Comparison of ENCODE assay signal across 9 cellular contexts in genomic region chr3:44468572-44469520, GRCh38. TPM values are rescaled to one million over a fixed set of nuclear protein-coding genes. Genes with fewer than 3 reads are reported as not detected.
DNase-seq lines count a peak whose midpoint lies in the region; TF ChIP-seq lines count a peak whose summit lies in the region.
"Had no signal": no experiment of that assay in that cellular context is flagged by ENCODE, and none has a peak within 500 bp of the region (broad histone marks: within the 10 kb centered on the region; RNA-seq: fewer than 3 reads in every experiment).

No MANE protein-coding gene starts in this region.

- DNase-seq in MG63 (peak; percentile 16), cardiac fibroblast (ENCODE audit: low read depth in 2 of 2) (peak; percentile 20 to 58), myocyte (ENCODE audit: low read depth) (peak; percentile 36), NAMALWA (ENCODE audit: low spot score) (no peak), SIG-M5 (lab: John Stamatoyannopoulos, UW) (no peak), NCI-H128 (lab: John Stamatoyannopoulos, UW; ENCODE audit: unreplicated experiment) (no peak)
- DNase-seq in stimulated activated naive CD4-positive, alpha-beta T cell treated with Interleukin-2 at 50 U/mL for 16 hours (lab: John Stamatoyannopoulos, UW) = no peak
- DNase-seq: NCI-H1694 had no signal

- H3K4me3 ChIP-seq in MG63 (no peak overlapping the region), cardiac fibroblast (replicated peaks in 1 of 2; ENCODE audit: low read depth in 2 of 2, low read length in 2 of 2) (no peak overlapping the region)

- no peak for TF ChIP-seq CTCF in C4-2B (conservative IDR thresholded peaks at IDR 0.05)
- no peak for TF ChIP-seq CTCF in cardiac fibroblast (IDR thresholded peaks at IDR 0.05; ENCODE audit: low read depth, low read length)

- no peaks in the 10 kb centered on the region for H3K27me3 ChIP-seq in MG63

- no peaks in the 10 kb centered on the region for H3K9me3 ChIP-seq in MG63

- peaks cover 4% of the 10 kb centered on the region for H3K36me3 ChIP-seq in MG63

- H3K27ac ChIP-seq in C4-2B = peak overlapping the region; percentile 3; the same call in 1 of the 2 replicates

RNA-seq across cellular contexts. Expression of gene ZNF445, which starts 8.6 kb away (rescaled TPM):
- 3.9 and 6.0 TPM in 2 replicates for total RNA-seq in MG63 (2014; rRNA removed; shearing (Covaris generic); ENCODE audit: low replicate concordance)
- 8.6 and 10.4 TPM in 2 replicates for total RNA-seq in myocyte
- polyA plus RNA-seq in myocyte (2012) = 5.6 TPM

Comparison
In these comparisons a context has a peak if more than half of its experiments do, and no peak if none do; other contexts are left out.
1. DNase-seq: peak in MG63 (single experiment), cardiac fibroblast (2 of 2) and myocyte (single experiment); none in stimulated activated naive CD4-positive, alpha-beta T cell treated with Interleukin-2 at 50 U/mL for 16 hours (single experiment), NAMALWA (single experiment), SIG-M5 (single experiment) and NCI-H128 (single experiment).